9 cellular contexts compared by ENCODE assay signal in the genomic region with DNA sequence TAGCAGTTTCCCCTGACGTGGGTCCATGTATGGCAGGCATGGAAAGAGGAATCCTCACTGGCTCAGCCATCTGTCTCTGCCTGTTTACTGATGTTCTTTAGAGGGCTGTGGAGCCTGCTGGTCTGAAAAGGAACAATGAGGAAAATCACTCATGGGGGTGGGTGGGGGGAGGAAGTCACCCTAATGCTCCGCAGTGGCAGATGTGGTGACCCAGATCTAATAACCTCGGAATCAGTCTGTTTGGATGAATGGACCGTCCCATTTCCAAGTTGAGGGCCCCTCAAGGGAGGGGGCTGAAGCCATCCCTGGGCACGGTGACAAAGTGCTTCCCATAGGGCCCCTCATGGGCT. TPM values are rescaled to one million over a fixed set of nuclear protein-coding genes. Genes with fewer than 3 reads are reported as not detected.
DNase-seq lines count a peak whose midpoint lies in the region; ATAC-seq and TF ChIP-seq lines count a peak whose summit lies in the region.
"Had no signal": no experiment of that assay in that cellular context is flagged by ENCODE, and none has a peak within 500 bp of the region (broad histone marks: within the 10 kb centered on the region; RNA-seq: fewer than 3 reads in every experiment).

No MANE protein-coding gene starts in this region.

- peaks cover 13% of the 10 kb centered on the region for H3K4me1 ChIP-seq in NT2/D1 (ENCODE audit: insufficient read depth, insufficient read length)
- H3K4me1 ChIP-seq in stomach smooth muscle (ENCODE audit: control insufficient read depth, insufficient read depth, low read length) = peaks cover 43% of the 10 kb centered on the region
- H3K4me1 ChIP-seq in mucosa of descending colon (ENCODE audit: low read depth) = peaks cover 30% of the 10 kb centered on the region

- H3K4me1 Mint-ChIP-seq in activated T-cell treated with anti-CD3 and anti-CD28 coated beads, Interleukin-2, amount 50 U/mL, for 72 hours (ENCODE audit: low read depth) = peaks cover 78% of the 10 kb centered on the region
- peaks cover 57 to 75% of the 10 kb centered on the region in 2 donors for H3K4me1 Mint-ChIP-seq in effector memory CD8-positive, alpha-beta T cell (ENCODE audit: low read depth in 2 of 2)

- peaks cover 4 to 9% of the 10 kb centered on the region in 2 donors for H3K36me3 Mint-ChIP-seq in activated T-cell treated with anti-CD3 and anti-CD28 coated beads, Interleukin-2, amount 50 U/mL, for 72 hours (ENCODE audit: insufficient read depth in 2 of 2)
- peaks cover 67% of the 10 kb centered on the region for H3K36me3 Mint-ChIP-seq in effector memory CD8-positive, alpha-beta T cell (ENCODE audit: insufficient read depth)

- peak overlapping the region; percentile 62 to 92 for H3K4me3 Mint-ChIP-seq in activated T-cell treated with anti-CD3 and anti-CD28 coated beads, Interleukin-2, amount 50 U/mL, for 72 hours
- H3K4me3 Mint-ChIP-seq in effector memory CD8-positive, alpha-beta T cell = peak overlapping the region; percentile 89 to 91
- H3K4me3 Mint-ChIP-seq: activated B cell treated with CpG ODN at 0.5 μM for 24 hours had no signal

- H3K9ac ChIP-seq in NT2/D1 (ENCODE audit: insufficient read length, low read depth) (peak overlapping the region; percentile 32), stomach smooth muscle (ENCODE audit: low read length in 2 of 2) (no peak overlapping the region)

- H3K27me3 ChIP-seq in NT2/D1 (ENCODE audit: insufficient read depth, insufficient read length) (no peaks in the 10 kb centered on the region), stomach smooth muscle (ENCODE audit: control insufficient read depth in 1 of 2, insufficient read depth in 2 of 2, low read length in 2 of 2) (no peaks in the 10 kb centered on the region)

- H3K27ac ChIP-seq in stomach smooth muscle (ENCODE audit: low read length) = no peak overlapping the region

- H3K27ac Mint-ChIP-seq in activated T-cell treated with anti-CD3 and anti-CD28 coated beads, Interleukin-2, amount 50 U/mL, for 72 hours = peak overlapping the region; percentile 11
- peak overlapping the region; percentile 85 to 87 for H3K27ac Mint-ChIP-seq in effector memory CD8-positive, alpha-beta T cell
- H3K27ac Mint-ChIP-seq: activated B cell treated with CpG ODN at 0.5 μM for 24 hours had no signal

- peaks cover 0 to 2% of the 10 kb centered on the region in 2 donors for H3K9me3 Mint-ChIP-seq in activated T-cell treated with anti-CD3 and anti-CD28 coated beads, Interleukin-2, amount 50 U/mL, for 72 hours
- H3K9me3 Mint-ChIP-seq in effector memory CD8-positive, alpha-beta T cell = no peaks in the 10 kb centered on the region
- H3K9me3 Mint-ChIP-seq: activated B cell treated with CpG ODN at 0.5 μM for 24 hours had no signal

- H3K36me3 ChIP-seq in NT2/D1 (ENCODE audit: insufficient read depth, insufficient read length, low read length) = peaks cover 47% of the 10 kb centered on the region
- peaks cover 0 to 6% of the 10 kb centered on the region in 2 donors for H3K36me3 ChIP-seq in stomach smooth muscle (ENCODE audit: control insufficient read depth in 2 of 2, insufficient read depth in 2 of 2, low read length in 2 of 2)
- H3K36me3 ChIP-seq in mucosa of descending colon (ENCODE audit: low read depth) = no peaks in the 10 kb centered on the region

- no peak for ATAC-seq in activated T-cell treated with anti-CD3 and anti-CD28 coated beads, Interleukin-2, amount 50 U/mL, for 72 hours (replicated peaks in 1 of 2)
- ATAC-seq in effector memory CD8-positive, alpha-beta T cell (replicated peaks) = no peak
- ATAC-seq in GM18909 (IDR thresholded peaks at IDR 0.05; ENCODE audit: poor library complexity, unreplicated experiment) (no peak), mucosa of descending colon (no peak)

- DNase-seq in activated T-cell treated with anti-CD3 and anti-CD28 coated beads, Interleukin-2, amount 50 U/mL, for 72 hours = no peak
- no peak for DNase-seq in activated T-cell treated with anti-CD3 and anti-CD28 coated beads for 4 hours
- no peak for DNase-seq in NT2/D1 (ENCODE audit: low read depth, low spot score)
- no peak for DNase-seq in effector memory CD8-positive, alpha-beta T cell
- no peak for DNase-seq in mucosa of descending colon
- no peak for DNase-seq in NCI-H2196 (lab: John Stamatoyannopoulos, UW; ENCODE audit: unreplicated experiment)
- DNase-seq: activated B cell treated with CpG ODN at 0.5 μM for 24 hours had no signal

- intact Hi-C loops in mucosa of descending colon (cut with DNase I, micrococcal nuclease) = no loop called here

- no peaks in the 10 kb centered on the region for H3K27me3 Mint-ChIP-seq in activated T-cell treated with anti-CD3 and anti-CD28 coated beads, Interleukin-2, amount 50 U/mL, for 72 hours (ENCODE audit: low read depth)
- H3K27me3 Mint-ChIP-seq in effector memory CD8-positive, alpha-beta T cell = no peaks in the 10 kb centered on the region

- no peak overlapping the region for H3K4me3 ChIP-seq in NT2/D1 (ENCODE audit: insufficient read length, low read depth)
- peak overlapping the region; percentile 31 to 86 for H3K4me3 ChIP-seq in stomach smooth muscle (ENCODE audit: low read length in 2 of 2)
- no peak overlapping the region for H3K4me3 ChIP-seq in mucosa of descending colon

- no peak for TF ChIP-seq CTCF in mucosa of descending colon (IDR thresholded peaks at IDR 0.05)

- H3K9me3 ChIP-seq in NT2/D1 (ENCODE audit: insufficient read depth, low read length) (no peaks in the 10 kb centered on the region), stomach smooth muscle (ENCODE audit: control insufficient read depth in 2 of 2, low read length in 2 of 2) (no peaks in the 10 kb centered on the region), mucosa of descending colon (no peaks in the 10 kb centered on the region)

RNA-seq across cellular contexts. Expression of gene BCR, which starts 4.4 kb away (rescaled TPM):
- total RNA-seq in activated T-cell treated with anti-CD3 and anti-CD28 coated beads, Interleukin-2, amount 50 U/mL, for 72 hours = 10 to 100 TPM; 40.3 to 50.0 TPM
- total RNA-seq in mucosa of descending colon = 10 to 100 TPM; 43.6 to 56.0 (median 49.5) TPM

RNA-seq across cellular contexts. Expression of gene RAB36, which starts 39.5 kb away (rescaled TPM):
- total RNA-seq in activated T-cell treated with anti-CD3 and anti-CD28 coated beads, Interleukin-2, amount 50 U/mL, for 72 hours = under 1 TPM; 0.14 to 0.19 TPM
- total RNA-seq in mucosa of descending colon = 1 to 10 TPM; 1.0 to 6.4 (median 1.2) TPM

RNA-seq across cellular contexts. Expression of gene RSPH14, which starts 42.9 kb away (rescaled TPM):
- total RNA-seq in activated T-cell treated with anti-CD3 and anti-CD28 coated beads, Interleukin-2, amount 50 U/mL, for 72 hours = 1 to 10 TPM in 1 of 2 donors, under 1 TPM in 1; 0.79 to 1.4 TPM
- total RNA-seq in mucosa of descending colon = under 1 TPM in 2 of 3 donors, not detected in 1; 0.54 to 0.58 TPM
- total RNA-seq: activated B cell treated with CpG ODN at 0.5 μM for 24 hours had no signal

Comparison
In these comparisons a context has a peak if more than half of its experiments do, and no peak if none do; other contexts are left out.
1. H3K4me3 ChIP-seq: peak in stomach smooth muscle (2 of 2); none in NT2/D1 (single experiment) and mucosa of descending colon (single experiment).